In the genomic region with DNA sequence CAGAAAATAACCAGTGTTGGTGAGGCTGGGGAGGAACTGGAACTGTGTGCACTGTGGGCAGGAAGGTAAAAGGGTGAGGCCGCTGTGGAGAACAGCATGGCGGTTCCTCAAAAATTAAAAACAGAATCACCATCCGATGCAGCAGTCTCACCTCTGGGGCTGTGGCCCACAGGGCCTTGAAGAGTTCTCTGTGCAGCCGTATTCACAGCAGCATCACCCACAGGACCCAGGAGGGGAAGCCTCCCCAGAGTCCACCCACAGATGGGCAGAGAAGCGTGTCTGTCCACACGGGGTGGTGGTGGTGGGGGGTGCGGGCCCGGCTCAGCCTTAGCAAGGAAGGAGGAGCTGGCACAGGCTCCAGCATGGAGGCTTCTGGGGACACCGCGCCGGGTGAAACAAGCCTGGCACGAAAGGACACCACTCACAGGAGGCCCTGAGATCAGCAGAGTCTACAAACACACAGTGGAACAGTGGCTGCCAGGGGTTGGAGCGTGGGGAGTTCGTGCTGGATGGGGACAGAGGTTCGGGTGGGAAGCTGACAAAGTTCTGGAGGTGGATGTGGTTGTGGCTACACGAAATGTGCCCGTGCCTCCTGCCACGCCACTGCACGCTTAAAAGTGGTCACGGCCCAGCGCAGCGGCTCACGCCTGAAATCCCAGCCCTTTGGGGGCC, we compare ENCODE assay signal across 30 cellular contexts. TPM values are rescaled to one million over a fixed set of nuclear protein-coding genes. Genes with fewer than 3 reads are reported as not detected.
DNase-seq lines count a peak whose midpoint lies in the region; ATAC-seq and TF ChIP-seq lines count a peak whose summit lies in the region.
"Had no signal": no experiment of that assay in that cellular context is flagged by ENCODE, and none has a peak within 500 bp of the region (broad histone marks: within the 10 kb centered on the region; RNA-seq: fewer than 3 reads in every experiment).

No MANE protein-coding gene starts in this region.

- H3K36me3 Mint-ChIP-seq in chondrocyte (ENCODE audit: low read depth) (no peaks in the 10 kb centered on the region), naive B cell (no peaks in the 10 kb centered on the region)
- H3K36me3 Mint-ChIP-seq: naive thymus-derived CD8-positive, alpha-beta T cell; WTC11 had no signal

- no peaks in the 10 kb centered on the region for H3K27me3 ChIP-seq in aorta (ENCODE audit: control insufficient read depth in 1 of 2, insufficient read depth in 2 of 2, low read length in 1 of 2)
- H3K27me3 ChIP-seq: foreskin keratinocyte had no signal

- no peaks in the 10 kb centered on the region for H3K36me3 ChIP-seq in aorta (ENCODE audit: control insufficient read depth in 1 of 2, insufficient read depth in 2 of 2, low read length in 1 of 2)
- H3K36me3 ChIP-seq: prostate gland had no signal

- no peak overlapping the region for H3K4me3 Mint-ChIP-seq in chondrocyte (ENCODE audit: unreplicated experiment)
- peak overlapping the region in 4 of 8 donors; percentile 9 to 67 (median 46) for H3K4me3 Mint-ChIP-seq in naive B cell
- H3K4me3 Mint-ChIP-seq: activated naive CD4-positive, alpha-beta T cell treated with anti-CD3 and anti-CD28 coated beads for 36 hours; CD4-positive, alpha-beta T cell; central memory CD8-positive, alpha-beta T cell; naive thymus-derived CD8-positive, alpha-beta T cell; WTC11 had no signal

- no peak overlapping the region for H3K4me3 ChIP-seq in aorta (ENCODE audit: low read length in 2 of 2)
- H3K4me3 ChIP-seq: prostate gland had no signal

- ATAC-seq in Right ventricle myocardium superior (ENCODE audit: poor library complexity), result no peak
- peak in 1 of 2 donors; percentile 24 for ATAC-seq in naive B cell (ENCODE audit: low read depth in 2 of 2)
- ATAC-seq in aorta (ENCODE audit: low FRiP score), result no peak
- ATAC-seq: foreskin keratinocyte; naive thymus-derived CD8-positive, alpha-beta T cell; SK-N-SH treated with all-trans-retinoic acid at 6 μM for 48 hours; WTC11 had no signal

- H3K27ac ChIP-seq in aorta (ENCODE audit: low read depth in 1 of 2, low read length in 2 of 2), result no peak overlapping the region
- H3K27ac ChIP-seq: foreskin keratinocyte, prostate gland had no signal

- TF ChIP-seq CTCF in chondrocyte (IDR thresholded peaks at IDR 0.05), result no peak

- H3K9me3 Mint-ChIP-seq in chondrocyte (ENCODE audit: low read depth) (no peaks in the 10 kb centered on the region), naive B cell (no peaks in the 10 kb centered on the region)
- H3K9me3 Mint-ChIP-seq: activated naive CD4-positive, alpha-beta T cell treated with anti-CD3 and anti-CD28 coated beads for 36 hours; CD4-positive, alpha-beta T cell; central memory CD8-positive, alpha-beta T cell; naive thymus-derived CD8-positive, alpha-beta T cell; WTC11 had no signal

- no peak overlapping the region for H3K27ac Mint-ChIP-seq in chondrocyte (ENCODE audit: unreplicated experiment)
- peak overlapping the region; percentile 30 to 80 (median 66) for H3K27ac Mint-ChIP-seq in naive B cell
- H3K27ac Mint-ChIP-seq: activated naive CD4-positive, alpha-beta T cell treated with anti-CD3 and anti-CD28 coated beads for 36 hours; CD4-positive, alpha-beta T cell; WTC11 had no signal

- WGBS in aorta, 2 donors, result 92 to 93% methylated on average over 21 to 23 of the region's 23 CpGs

- intact Hi-C loops in Right ventricle myocardium superior (cut with DNase I) (no loop called here), cardiac septum (cut with DNase I) (loop anchor here (5.0 to 10.0 kb wide), 2 partner anchors 65 to 253 kb away; no protein-coding TSS in a partner anchor), aorta (cut with DNase I) (loop anchor here (2.0 to 5.0 kb wide), 3 partner anchors 58 to 185 kb away; a partner anchor contains a TSS)

- no peaks in the 10 kb centered on the region for H3K9me3 ChIP-seq in aorta (ENCODE audit: control insufficient read depth, low read length)
- H3K9me3 ChIP-seq: prostate gland had no signal

- H3K4me1 Mint-ChIP-seq in chondrocyte (ENCODE audit: low read depth), result no peaks in the 10 kb centered on the region
- peaks cover 13 to 22% (median 14%) of the 10 kb centered on the region in 3 donors for H3K4me1 Mint-ChIP-seq in naive B cell
- H3K4me1 Mint-ChIP-seq: central memory CD8-positive, alpha-beta T cell; WTC11 had no signal

- H3K27me3 Mint-ChIP-seq in chondrocyte (ENCODE audit: low read depth) (no peaks in the 10 kb centered on the region), naive B cell (no peaks in the 10 kb centered on the region)
- H3K27me3 Mint-ChIP-seq: CD4-positive, alpha-beta T cell; central memory CD8-positive, alpha-beta T cell; naive thymus-derived CD8-positive, alpha-beta T cell had no signal

- H3K4me1 ChIP-seq in aorta (ENCODE audit: control insufficient read depth in 1 of 2, insufficient read depth in 2 of 2, low read length in 2 of 2), result no peaks in the 10 kb centered on the region
- H3K4me1 ChIP-seq: foreskin keratinocyte, prostate gland had no signal

- DNase-seq in Right ventricle myocardium superior (peak; percentile 33), cardiac septum (ENCODE audit: low spot score) (no peak), chondrocyte (ENCODE audit: low spot score) (peak; percentile 88), naive B cell (no peak), aorta (peak; percentile 25 to 66), NCI-H446 (lab: John Stamatoyannopoulos, UW) (no peak), SW480 (ENCODE audit: low spot score) (no peak), ureter (ENCODE audit: low spot score) (no peak)
- DNase-seq: activated CD4-positive, alpha-beta T cell treated with anti-CD3 and anti-CD28 coated beads, Interleukin-2, amount 50 U/mL, for 48 hours; activated naive CD4-positive, alpha-beta T cell treated with anti-CD3 and anti-CD28 coated beads for 36 hours; anterior cingulate cortex; CD4-positive, alpha-beta T cell; DMS153; effector CD4-positive, alpha-beta T cell; erythroblast; foreskin keratinocyte; GF-D8; GOT3; hypothalamus; mesendoderm; NCI-H1092; NCI-H2029; NCI-H446 treated with DMSO at 0.1 percent for 48 hours; NK-92 treated with Interleukin-12 subunit alpha and Interleukin-12 subunit beta, amount 100 ng/mL, for 24 hours; stimulated activated CD4-positive, alpha-beta T cell treated with anti-CD3 and anti-CD28 coated beads, Interleukin-4, amount 100 ng/mL, for 4 hours had no signal

RNA-seq across cellular contexts. Expression of a gene that starts 11.5 kb away (rescaled TPM):
- 5.0 TPM for total RNA-seq in Right ventricle myocardium superior
- 3.6 TPM for total RNA-seq in cardiac septum
- total RNA-seq in chondrocyte, result 6.7 to 10.0 TPM (median 8.1 TPM) in 3 replicates
- polyA plus RNA-seq in naive B cell (ENCODE audit: low read depth in 6 of 6), result 1 to 10 TPM in 5 of 6 donors, under 1 TPM in 1; 0.29 to 7.1 (median 6.1) TPM
- 10 to 100 TPM in 1 of 2 donors, 1 to 10 TPM in 1; 4.7 to 12.0 TPM for total RNA-seq in aorta
- 1 to 10 TPM in 1 of 2 donors, under 1 TPM in 1; 0.50 to 9.0 TPM for polyA plus RNA-seq in aorta
- 19.0 TPM for total RNA-seq in ureter

RNA-seq across cellular contexts. Expression of a gene that starts 11.8 kb away (rescaled TPM):
- total RNA-seq in Right ventricle myocardium superior (81.8 TPM), cardiac septum (81.9 TPM), chondrocyte (158 to 177 TPM (median 175 TPM) in 3 replicates), aorta (10 to 100 TPM; 91.0 to 99.8 TPM), ureter (141 TPM)
- polyA plus RNA-seq in naive B cell (ENCODE audit: low read depth in 6 of 6) (100 to 1,000 TPM; 116 to 129 (median 121) TPM), aorta (10 to 100 TPM; 41.1 to 75.8 TPM)

RNA-seq across cellular contexts. Expression of a gene that starts 32.5 kb away (rescaled TPM):
- total RNA-seq in Right ventricle myocardium superior, result 15.2 TPM
- total RNA-seq in cardiac septum, result 18.1 TPM
- total RNA-seq in chondrocyte, result 20.6 to 33.0 TPM (median 23.4 TPM) in 3 replicates
- polyA plus RNA-seq in naive B cell (ENCODE audit: low read depth in 6 of 6), result 10 to 100 TPM; 10.7 to 24.1 (median 15.1) TPM
- 10 to 100 TPM in 1 of 2 donors, 1 to 10 TPM in 1; 9.8 to 13.1 TPM for total RNA-seq in aorta
- 10 to 100 TPM in 1 of 2 donors, 1 to 10 TPM in 1; 4.0 to 15.3 TPM for polyA plus RNA-seq in aorta
- 30.7 TPM for total RNA-seq in ureter

Comparison
In these comparisons a context has a peak if more than half of its experiments do, and no peak if none do; other contexts are left out.
1. DNase-seq: peak in Right ventricle myocardium superior (single experiment), chondrocyte (single experiment) and aorta (2 of 2); none in cardiac septum (single experiment), naive B cell (single experiment), NCI-H446 (0 of 2), SW480 (single experiment) and ureter (single experiment).